2 cellular contexts compared by ENCODE assay signal in genomic region chr15:42159381-42160015, GRCh38.
TF ChIP-seq lines count a peak whose summit lies in the region.

No MANE protein-coding gene starts in this region.

TF ChIP-seq in GM12878, 131 proteins besides CTCF, POLR2A, EP300 and RAD21:
- TF ChIP-seq SMAD5 (IDR thresholded peaks at IDR 0.05; ENCODE audit: low read depth), result no peak
- no peak for TF ChIP-seq SREBF2 (IDR thresholded peaks at IDR 0.05; ENCODE audit: low read length)
- TF ChIP-seq BRCA1 (IDR thresholded peaks at IDR 0.05; ENCODE audit: low read depth, low read length), result no peak
- TF ChIP-seq NFYA (IDR thresholded peaks at IDR 0.05; ENCODE audit: borderline replicate concordance, low read depth, low read length), result no peak
- TF ChIP-seq CREM (IDR thresholded peaks at IDR 0.05; ENCODE audit: low read depth), result no peak
- TF ChIP-seq HSF1 (IDR thresholded peaks at IDR 0.05; ENCODE audit: low read depth, low read length), result no peak
- no peak for TF ChIP-seq SIN3A (IDR thresholded peaks at IDR 0.05; ENCODE audit: low read depth, low read length)
- no peak for TF ChIP-seq STAT1 (conservative IDR thresholded peaks at IDR 0.05)
- TF ChIP-seq TCF7 (IDR thresholded peaks at IDR 0.05; ENCODE audit: borderline replicate concordance), result no peak

TF ChIP-seq in SK-N-SH treated with all-trans-retinoic acid at 6 μM for 48 hours, 23 proteins besides CTCF, POLR2A, EP300 and RAD21:
- TF ChIP-seq ZFP3 (CRISPR knock-in tag; IDR thresholded peaks at IDR 0.05), result no peak
- no peak for TF ChIP-seq RARB (CRISPR knock-in tag; IDR thresholded peaks at IDR 0.05)
- no peak for TF ChIP-seq TSHZ2 (CRISPR knock-in tag; IDR thresholded peaks at IDR 0.05)
- TF ChIP-seq OSR1 (CRISPR knock-in tag; IDR thresholded peaks at IDR 0.05), result no peak
